Comparison of ENCODE assay signal across 9 cellular contexts in genomic region chr5:52709171-52709925, GRCh38.
A peak's percentile ranks its signal among the peaks of the same experiment; 100 is the strongest.
DNase-seq lines count a peak whose midpoint lies in the region; ATAC-seq and TF ChIP-seq lines count a peak whose summit lies in the region.
"Had no signal": no experiment of that assay in that cellular context is flagged by ENCODE, and none has a peak within 500 bp of the region (broad histone marks: within the 10 kb centered on the region; RNA-seq: fewer than 3 reads in every experiment).

No MANE protein-coding gene starts in this region.

- H3K27ac Mint-ChIP-seq in activated naive CD4-positive, alpha-beta T cell treated with anti-CD3 and anti-CD28 coated beads for 36 hours = no peak overlapping the region
- H3K27ac Mint-ChIP-seq in stimulated activated effector memory CD8-positive, alpha-beta T cell treated with anti-CD3 and anti-CD28 coated beads, Interleukin-12 subunit alpha, Interleukin-12 subunit beta, amount 100 ng/mL, for 72 hours = peak overlapping the region; percentile 20
- H3K27ac Mint-ChIP-seq in CD4-positive, alpha-beta T cell = no peak overlapping the region

- peaks cover 30% of the 10 kb centered on the region for H3K4me1 Mint-ChIP-seq in activated naive CD4-positive, alpha-beta T cell treated with anti-CD3 and anti-CD28 coated beads for 36 hours (ENCODE audit: low read depth)
- peaks cover 29% of the 10 kb centered on the region for H3K4me1 Mint-ChIP-seq in stimulated activated effector memory CD8-positive, alpha-beta T cell treated with anti-CD3 and anti-CD28 coated beads, Interleukin-12 subunit alpha, Interleukin-12 subunit beta, amount 100 ng/mL, for 72 hours
- peaks cover 53% of the 10 kb centered on the region for H3K4me1 Mint-ChIP-seq in CD4-positive, alpha-beta T cell (ENCODE audit: low read depth)

- 61 to 66% methylated on average over 6 of the region's 6 CpGs for WGBS in body of pancreas, 2 donors

- CTCF ChIA-PET in activated naive CD4-positive, alpha-beta T cell treated with anti-CD3 and anti-CD28 coated beads for 36 hours (lab: Charles Lee) = no interaction called here
- CTCF ChIA-PET in CD4-positive, alpha-beta T cell (lab: Charles Lee) = no interaction called here

- H3K36me3 Mint-ChIP-seq in activated naive CD4-positive, alpha-beta T cell treated with anti-CD3 and anti-CD28 coated beads for 36 hours (ENCODE audit: low read depth) = no peaks in the 10 kb centered on the region
- no peaks in the 10 kb centered on the region for H3K36me3 Mint-ChIP-seq in stimulated activated effector memory CD8-positive, alpha-beta T cell treated with anti-CD3 and anti-CD28 coated beads, Interleukin-12 subunit alpha, Interleukin-12 subunit beta, amount 100 ng/mL, for 72 hours
- H3K36me3 Mint-ChIP-seq in CD4-positive, alpha-beta T cell (ENCODE audit: low read depth) = no peaks in the 10 kb centered on the region

- TF ChIP-seq POLR2A in body of pancreas (IDR thresholded peaks at IDR 0.05) = no peak

- peak; percentile 18 for DNase-seq in activated naive CD4-positive, alpha-beta T cell treated with anti-CD3 and anti-CD28 coated beads for 36 hours
- DNase-seq in activated naive CD4-positive, alpha-beta T cell treated with anti-CD3 and anti-CD28 coated beads, Interleukin-2, amount 50 U/mL, for 16 hours = no peak
- DNase-seq in body of pancreas (no peak), HuH-7.5 (ENCODE audit: low spot score) (no peak), caudate nucleus (lab: John Stamatoyannopoulos, UW) (no peak)
- peak; percentile 10 to 55 for DNase-seq in stimulated activated effector memory CD8-positive, alpha-beta T cell treated with anti-CD3 and anti-CD28 coated beads, Interleukin-12 subunit alpha, Interleukin-12 subunit beta, amount 100 ng/mL, for 72 hours (ENCODE audit: low spot score in 2 of 2)
- no peak for DNase-seq in CD4-positive, alpha-beta T cell

- H3K27ac ChIP-seq in body of pancreas (peak overlapping the region in 1 of 4 donors; percentile 39), caudate nucleus (ENCODE audit: low read depth, low read length) (no peak overlapping the region)
- no peak overlapping the region for H3K27ac ChIP-seq in CD4-positive, alpha-beta T cell (ENCODE audit: low read depth, low read length)

- ATAC-seq in HG03342 (IDR thresholded peaks at IDR 0.05; ENCODE audit: unreplicated experiment) (peak; percentile 89), body of pancreas (peak; percentile 33)
- ATAC-seq in stimulated activated effector memory CD8-positive, alpha-beta T cell treated with anti-CD3 and anti-CD28 coated beads, Interleukin-12 subunit alpha, Interleukin-12 subunit beta, amount 100 ng/mL, for 72 hours = peak; percentile 94
- no peak for ATAC-seq in CD4-positive, alpha-beta T cell (ENCODE audit: poor library complexity)

- peaks cover 10% of the 10 kb centered on the region for H3K4me1 ChIP-seq in body of pancreas

- no peak overlapping the region for H3K4me3 Mint-ChIP-seq in activated naive CD4-positive, alpha-beta T cell treated with anti-CD3 and anti-CD28 coated beads for 36 hours
- peak overlapping the region; percentile 41 for H3K4me3 Mint-ChIP-seq in stimulated activated effector memory CD8-positive, alpha-beta T cell treated with anti-CD3 and anti-CD28 coated beads, Interleukin-12 subunit alpha, Interleukin-12 subunit beta, amount 100 ng/mL, for 72 hours
- H3K4me3 Mint-ChIP-seq in CD4-positive, alpha-beta T cell = no peak overlapping the region

- POLR2A ChIA-PET in CD4-positive, alpha-beta T cell (lab: Charles Lee) = interaction anchor here (0.6 kb wide), 1 partner anchor 1391 kb away, joined by 3 read pairs; no protein-coding TSS in a partner anchor

- H3K9me3 ChIP-seq in body of pancreas = no peaks in the 10 kb centered on the region
- H3K9me3 ChIP-seq in CD4-positive, alpha-beta T cell (ENCODE audit: control insufficient read depth, low read length) = no peaks in the 10 kb centered on the region

- no peak overlapping the region for H3K4me3 ChIP-seq in body of pancreas
- H3K4me3 ChIP-seq: lung had no signal

- peaks cover 2% of the 10 kb centered on the region for H3K27me3 Mint-ChIP-seq in activated naive CD4-positive, alpha-beta T cell treated with anti-CD3 and anti-CD28 coated beads for 36 hours (ENCODE audit: low read depth)
- H3K27me3 Mint-ChIP-seq in CD4-positive, alpha-beta T cell = no peaks in the 10 kb centered on the region

- H3K27me3 ChIP-seq in body of pancreas = no peaks in the 10 kb centered on the region
- H3K27me3 ChIP-seq in CD4-positive, alpha-beta T cell (ENCODE audit: control insufficient read depth, insufficient read depth, low read length) = no peaks in the 10 kb centered on the region

- H3K36me3 ChIP-seq in body of pancreas (replicated peaks in 1 of 2; ENCODE audit: insufficient read depth in 1 of 2, low read depth in 2 of 2) = no peaks in the 10 kb centered on the region

- no peaks in the 10 kb centered on the region for H3K9me3 Mint-ChIP-seq in activated naive CD4-positive, alpha-beta T cell treated with anti-CD3 and anti-CD28 coated beads for 36 hours
- no peaks in the 10 kb centered on the region for H3K9me3 Mint-ChIP-seq in stimulated activated effector memory CD8-positive, alpha-beta T cell treated with anti-CD3 and anti-CD28 coated beads, Interleukin-12 subunit alpha, Interleukin-12 subunit beta, amount 100 ng/mL, for 72 hours
- no peaks in the 10 kb centered on the region for H3K9me3 Mint-ChIP-seq in CD4-positive, alpha-beta T cell

- TF ChIP-seq CTCF in body of pancreas (IDR thresholded peaks at IDR 0.05) = no peak
- TF ChIP-seq CTCF in CD4-positive, alpha-beta T cell (IDR thresholded peaks at IDR 0.05) = no peak

- intact Hi-C loops in activated naive CD4-positive, alpha-beta T cell treated with anti-CD3 and anti-CD28 coated beads for 36 hours (cut with micrococcal nuclease) = no loop called here
- intact Hi-C loops in body of pancreas (cut with DNase I) = no loop called here
- intact Hi-C loops in CD4-positive, alpha-beta T cell (cut with DNase I, micrococcal nuclease) = no loop called here

Comparison
In these comparisons a context has a peak if more than half of its experiments do, and no peak if none do; other contexts are left out.
1. DNase-seq: peak in activated naive CD4-positive, alpha-beta T cell treated with anti-CD3 and anti-CD28 coated beads for 36 hours (single experiment) and stimulated activated effector memory CD8-positive, alpha-beta T cell treated with anti-CD3 and anti-CD28 coated beads, Interleukin-12 subunit alpha, Interleukin-12 subunit beta, amount 100 ng/mL, for 72 hours (2 of 2); none in activated naive CD4-positive, alpha-beta T cell treated with anti-CD3 and anti-CD28 coated beads, Interleukin-2, amount 50 U/mL, for 16 hours (single experiment), body of pancreas (0 of 4), HuH-7.5 (single experiment), caudate nucleus (0 of 61) and CD4-positive, alpha-beta T cell (0 of 10).